In genomic region chr1:31238986-31239613, GRCh38 we compare ENCODE assay signal across 9 cellular contexts.
A peak's percentile ranks its signal among the peaks of the same experiment; 100 is the strongest.
DNase-seq lines count a peak whose midpoint lies in the region; ATAC-seq and TF ChIP-seq lines count a peak whose summit lies in the region.
"Had no signal": no experiment of that assay in that cellular context is flagged by ENCODE, and none has a peak within 500 bp of the region (broad histone marks: within the 10 kb centered on the region; RNA-seq: fewer than 3 reads in every experiment).

No MANE protein-coding gene starts in this region.

- ATAC-seq in GM18907 (IDR thresholded peaks at IDR 0.05; ENCODE audit: unreplicated experiment) = no peak
- ATAC-seq in HG02840 (IDR thresholded peaks at IDR 0.05; ENCODE audit: low FRiP score, unreplicated experiment) = no peak

- no peaks in the 10 kb centered on the region for H3K27me3 ChIP-seq in neuron (ENCODE audit: insufficient read depth, low read length)

- no peaks in the 10 kb centered on the region for H3K9me3 ChIP-seq in neuron (ENCODE audit: low read length)

- TF ChIP-seq CTCF in epithelial cell of esophagus (IDR thresholded peaks at IDR 0.05; ENCODE audit: insufficient read depth, low read depth, low read length, missing control alignments) = no peak

- H3K4me3 ChIP-seq in epithelial cell of esophagus (ENCODE audit: low read length) = peak overlapping the region; percentile 8
- peak overlapping the region; percentile 68 for H3K4me3 ChIP-seq in neuron (ENCODE audit: low read length)

- no peaks in the 10 kb centered on the region for H3K36me3 ChIP-seq in neuron (ENCODE audit: insufficient read depth, low read length)

- peaks cover 16% of the 10 kb centered on the region for H3K4me1 ChIP-seq in neuron (ENCODE audit: insufficient read depth, low read length)

- H2AFZ ChIP-seq in neuron (ENCODE audit: low read depth, low read length) = no peak overlapping the region

- DNase-seq in NCI-H1436 (lab: John Stamatoyannopoulos, UW) = peak; percentile 20
- DNase-seq in NCI-H1436 treated with DMSO at 0.1 percent for 48 hours (lab: John Stamatoyannopoulos, UW) = no peak
- DNase-seq in NCI-H774 (lab: John Stamatoyannopoulos, UW) = peak; percentile 25
- DNase-seq in epithelial cell of esophagus (ENCODE audit: low read depth) = peak; percentile 19
- DNase-seq in stimulated activated naive CD4-positive, alpha-beta T cell treated with Interleukin-2 at 50 U/mL for 16 hours (lab: John Stamatoyannopoulos, UW) = no peak
- DNase-seq: DND-41 had no signal

Comparison
In these comparisons a context has a peak if more than half of its experiments do, and no peak if none do; other contexts are left out.
1. DNase-seq: peak in NCI-H1436 (single experiment), NCI-H774 (single experiment) and epithelial cell of esophagus (single experiment); none in NCI-H1436 treated with DMSO at 0.1 percent for 48 hours (single experiment) and stimulated activated naive CD4-positive, alpha-beta T cell treated with Interleukin-2 at 50 U/mL for 16 hours (single experiment).